Comparison of ENCODE assay signal across 1 cellular context in genomic region chr2:102240640-102241370, GRCh38.
TF ChIP-seq lines count a peak whose summit lies in the region.

No MANE protein-coding gene starts in this region.

TF ChIP-seq in K562, 482 proteins besides CTCF, POLR2A, EP300 and RAD21 (continued from another document and continues in another):
- TF ChIP-seq PBX2 (CRISPR knock-in tag; IDR thresholded peaks at IDR 0.05; ENCODE audit: low read depth) (no peak), PBX2 (tag; conservative IDR thresholded peaks at IDR 0.05; ENCODE audit: low read depth) (peak; percentile 73), CBFA2T2 (conservative IDR thresholded peaks at IDR 0.05) (0 out of 2 replicates have a peak, but pooled peaks have one; percentile 15), BHLHE40 (IDR thresholded peaks at IDR 0.05; ENCODE audit: low read length) (peak; percentile 81), ZNF507 (tag; conservative IDR thresholded peaks at IDR 0.05) (no peak), CCAR2 (IDR thresholded peaks at IDR 0.05; ENCODE audit: low read depth, low read length) (no peak), ESRRB (CRISPR knock-in tag; IDR thresholded peaks at IDR 0.05; ENCODE audit: borderline replicate concordance) (no peak), XRCC3 (IDR thresholded peaks at IDR 0.05) (no peak), CEBPB (tag; IDR thresholded peaks at IDR 0.05) (peak; percentile 68), ARNT (IDR thresholded peaks at IDR 0.05) (no peak), SMC3 (conservative IDR thresholded peaks at IDR 0.05; ENCODE audit: insufficient read depth, low read depth, low read length) (peak; percentile 98), ZNF134 (CRISPR knock-in tag; conservative IDR thresholded peaks at IDR 0.05) (0 out of 2 replicates have a peak, but pooled peaks have one; percentile 28), GTF3C2 (IDR thresholded peaks at IDR 0.05; ENCODE audit: borderline replicate concordance, extremely low read depth, insufficient read length) (no peak), EGR1 (conservative IDR thresholded peaks at IDR 0.05) (no peak), ATF7 (IDR thresholded peaks at IDR 0.05) (peak; percentile 52; the same call in 1 of the 2 replicates), IRF9 (tag; IDR thresholded peaks at IDR 0.05) (no peak), ZFP91 (CRISPR knock-in tag; IDR thresholded peaks at IDR 0.05) (no peak), CREM (IDR thresholded peaks at IDR 0.05; ENCODE audit: low read depth) (peak; percentile 33; the same call in 1 of the 2 replicates), ZNF511 (CRISPR knock-in tag; IDR thresholded peaks at IDR 0.05) (no peak), TSC22D4 (tag; IDR thresholded peaks at IDR 0.05) (no peak), SAFB2 (IDR thresholded peaks at IDR 0.05; ENCODE audit: borderline replicate concordance, low read depth, low read length, severe bottlenecking) (no peak), MXD1 (CRISPR knock-in tag; IDR thresholded peaks at IDR 0.05; ENCODE audit: borderline replicate concordance, poor library complexity, severe bottlenecking) (no peak), ZC3H8 (IDR thresholded peaks at IDR 0.05) (no peak), MIER1 (IDR thresholded peaks at IDR 0.05; ENCODE audit: low read depth) (no peak), RBM39 (optimal IDR thresholded peaks at IDR 0.05; ENCODE audit: low read depth, low read length) (no peak), KDM1A (IDR thresholded peaks at IDR 0.05) (peak; percentile 18 to 63; a peak in 2 of 4 replicates), U2AF2 (optimal IDR thresholded peaks at IDR 0.05; ENCODE audit: low read depth, low read length) (no peak), ZBED1 (IDR thresholded peaks at IDR 0.05) (no peak), MED1 (CRISPR knock-in tag; IDR thresholded peaks at IDR 0.05; ENCODE audit: borderline replicate concordance) (no peak), HEY1 (CRISPR knock-in tag; IDR thresholded peaks at IDR 0.05; ENCODE audit: borderline replicate concordance) (no peak), SNRNP70 (optimal IDR thresholded peaks at IDR 0.05; ENCODE audit: low read depth, low read length) (no peak), STAG1 (CRISPR knock-in tag; IDR thresholded peaks at IDR 0.05; ENCODE audit: borderline replicate concordance) (peak; percentile 83; the same call in 1 of the 2 replicates), YY1 (IDR thresholded peaks at IDR 0.05; ENCODE audit: borderline replicate concordance in 1 of 3, control insufficient read depth in 1 of 3, extremely low read depth in 1 of 3, insufficient read depth in 3 of 3, insufficient read length in 1 of 3, insufficient replicate concordance in 2 of 3, low read depth in 1 of 3, low read length in 2 of 3) (peak in 1 of 3 experiments; percentile 25), ETV5 (CRISPR knock-in tag; IDR thresholded peaks at IDR 0.05; ENCODE audit: low read depth) (no peak), L3MBTL2 (IDR thresholded peaks at IDR 0.05) (no peak), XRCC5 (IDR thresholded peaks at IDR 0.05; ENCODE audit: low read depth, low read length) (no peak), RB1 (IDR thresholded peaks at IDR 0.05; ENCODE audit: low read depth) (peak; percentile 47), ESRRA (IDR thresholded peaks at IDR 0.05; ENCODE audit: borderline replicate concordance, low read depth) (peak; percentile 98), POLR2AphosphoS5 (IDR thresholded peaks at IDR 0.05; ENCODE audit: control insufficient read depth, insufficient read depth, low read depth, low read length) (no peak), ARHGAP35 (IDR thresholded peaks at IDR 0.05; ENCODE audit: partially characterized antibody) (no peak)
- TF ChIP-seq, protein P1, sequence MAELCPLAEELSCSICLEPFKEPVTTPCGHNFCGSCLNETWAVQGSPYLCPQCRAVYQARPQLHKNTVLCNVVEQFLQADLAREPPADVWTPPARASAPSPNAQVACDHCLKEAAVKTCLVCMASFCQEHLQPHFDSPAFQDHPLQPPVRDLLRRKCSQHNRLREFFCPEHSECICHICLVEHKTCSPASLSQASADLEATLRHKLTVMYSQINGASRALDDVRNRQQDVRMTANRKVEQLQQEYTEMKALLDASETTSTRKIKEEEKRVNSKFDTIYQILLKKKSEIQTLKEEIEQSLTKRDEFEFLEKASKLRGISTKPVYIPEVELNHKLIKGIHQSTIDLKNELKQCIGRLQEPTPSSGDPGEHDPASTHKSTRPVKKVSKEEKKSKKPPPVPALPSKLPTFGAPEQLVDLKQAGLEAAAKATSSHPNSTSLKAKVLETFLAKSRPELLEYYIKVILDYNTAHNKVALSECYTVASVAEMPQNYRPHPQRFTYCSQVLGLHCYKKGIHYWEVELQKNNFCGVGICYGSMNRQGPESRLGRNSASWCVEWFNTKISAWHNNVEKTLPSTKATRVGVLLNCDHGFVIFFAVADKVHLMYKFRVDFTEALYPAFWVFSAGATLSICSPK (IDR thresholded peaks at IDR 0.05; ENCODE audit: borderline replicate concordance), result no peak
- TF ChIP-seq, protein P2, sequence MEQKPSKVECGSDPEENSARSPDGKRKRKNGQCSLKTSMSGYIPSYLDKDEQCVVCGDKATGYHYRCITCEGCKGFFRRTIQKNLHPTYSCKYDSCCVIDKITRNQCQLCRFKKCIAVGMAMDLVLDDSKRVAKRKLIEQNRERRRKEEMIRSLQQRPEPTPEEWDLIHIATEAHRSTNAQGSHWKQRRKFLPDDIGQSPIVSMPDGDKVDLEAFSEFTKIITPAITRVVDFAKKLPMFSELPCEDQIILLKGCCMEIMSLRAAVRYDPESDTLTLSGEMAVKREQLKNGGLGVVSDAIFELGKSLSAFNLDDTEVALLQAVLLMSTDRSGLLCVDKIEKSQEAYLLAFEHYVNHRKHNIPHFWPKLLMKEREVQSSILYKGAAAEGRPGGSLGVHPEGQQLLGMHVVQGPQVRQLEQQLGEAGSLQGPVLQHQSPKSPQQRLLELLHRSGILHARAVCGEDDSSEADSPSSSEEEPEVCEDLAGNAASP (IDR thresholded peaks at IDR 0.05), result 0 out of 2 replicates have a peak, but pooled peaks have one; percentile 32
- TF ChIP-seq, protein P3, sequence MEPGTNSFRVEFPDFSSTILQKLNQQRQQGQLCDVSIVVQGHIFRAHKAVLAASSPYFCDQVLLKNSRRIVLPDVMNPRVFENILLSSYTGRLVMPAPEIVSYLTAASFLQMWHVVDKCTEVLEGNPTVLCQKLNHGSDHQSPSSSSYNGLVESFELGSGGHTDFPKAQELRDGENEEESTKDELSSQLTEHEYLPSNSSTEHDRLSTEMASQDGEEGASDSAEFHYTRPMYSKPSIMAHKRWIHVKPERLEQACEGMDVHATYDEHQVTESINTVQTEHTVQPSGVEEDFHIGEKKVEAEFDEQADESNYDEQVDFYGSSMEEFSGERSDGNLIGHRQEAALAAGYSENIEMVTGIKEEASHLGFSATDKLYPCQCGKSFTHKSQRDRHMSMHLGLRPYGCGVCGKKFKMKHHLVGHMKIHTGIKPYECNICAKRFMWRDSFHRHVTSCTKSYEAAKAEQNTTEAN (CRISPR knock-in tag; IDR thresholded peaks at IDR 0.05), result no peak
- TF ChIP-seq, protein P4, sequence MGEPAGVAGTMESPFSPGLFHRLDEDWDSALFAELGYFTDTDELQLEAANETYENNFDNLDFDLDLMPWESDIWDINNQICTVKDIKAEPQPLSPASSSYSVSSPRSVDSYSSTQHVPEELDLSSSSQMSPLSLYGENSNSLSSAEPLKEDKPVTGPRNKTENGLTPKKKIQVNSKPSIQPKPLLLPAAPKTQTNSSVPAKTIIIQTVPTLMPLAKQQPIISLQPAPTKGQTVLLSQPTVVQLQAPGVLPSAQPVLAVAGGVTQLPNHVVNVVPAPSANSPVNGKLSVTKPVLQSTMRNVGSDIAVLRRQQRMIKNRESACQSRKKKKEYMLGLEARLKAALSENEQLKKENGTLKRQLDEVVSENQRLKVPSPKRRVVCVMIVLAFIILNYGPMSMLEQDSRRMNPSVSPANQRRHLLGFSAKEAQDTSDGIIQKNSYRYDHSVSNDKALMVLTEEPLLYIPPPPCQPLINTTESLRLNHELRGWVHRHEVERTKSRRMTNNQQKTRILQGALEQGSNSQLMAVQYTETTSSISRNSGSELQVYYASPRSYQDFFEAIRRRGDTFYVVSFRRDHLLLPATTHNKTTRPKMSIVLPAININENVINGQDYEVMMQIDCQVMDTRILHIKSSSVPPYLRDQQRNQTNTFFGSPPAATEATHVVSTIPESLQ (CRISPR knock-in tag; IDR thresholded peaks at IDR 0.05), result no peak
- TF ChIP-seq, protein P5, sequence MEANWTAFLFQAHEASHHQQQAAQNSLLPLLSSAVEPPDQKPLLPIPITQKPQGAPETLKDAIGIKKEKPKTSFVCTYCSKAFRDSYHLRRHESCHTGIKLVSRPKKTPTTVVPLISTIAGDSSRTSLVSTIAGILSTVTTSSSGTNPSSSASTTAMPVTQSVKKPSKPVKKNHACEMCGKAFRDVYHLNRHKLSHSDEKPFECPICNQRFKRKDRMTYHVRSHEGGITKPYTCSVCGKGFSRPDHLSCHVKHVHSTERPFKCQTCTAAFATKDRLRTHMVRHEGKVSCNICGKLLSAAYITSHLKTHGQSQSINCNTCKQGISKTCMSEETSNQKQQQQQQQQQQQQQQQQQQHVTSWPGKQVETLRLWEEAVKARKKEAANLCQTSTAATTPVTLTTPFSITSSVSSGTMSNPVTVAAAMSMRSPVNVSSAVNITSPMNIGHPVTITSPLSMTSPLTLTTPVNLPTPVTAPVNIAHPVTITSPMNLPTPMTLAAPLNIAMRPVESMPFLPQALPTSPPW (CRISPR knock-in tag; IDR thresholded peaks at IDR 0.05), result no peak
